In genomic region chr4:15238720-15239119, GRCh38 we compare ENCODE assay signal across 8 cellular contexts.
DNase-seq lines count a peak whose midpoint lies in the region; ATAC-seq and TF ChIP-seq lines count a peak whose summit lies in the region.

No MANE protein-coding gene starts in this region.

- TF ChIP-seq CTCF in GM13977 (IDR thresholded peaks at IDR 0.05; ENCODE audit: extremely low read depth, insufficient read depth, missing control alignments): peak; percentile 74

- in situ Hi-C loops in GM13977 (cut with MboI; ENCODE audit: low pct_unique_long_range_greater_than_20kb, low sequenced_read_pairs, unreplicated experiment): loop anchor here (25.0 kb wide), 1 partner anchor 224 kb away; the partner anchor contains the start of gene CC2D2A

- peak; percentile 64 for DNase-seq in AG08396 (ENCODE audit: low spot score)
- DNase-seq in GM13977 (ENCODE audit: low spot score): peak; percentile 67
- peak; percentile 17 for DNase-seq in UCSD-AML1 (lab: John Stamatoyannopoulos, UW; ENCODE audit: unreplicated experiment)
- DNase-seq in fibroblast of the conjunctiva (ENCODE audit: low read depth): peak; percentile 57
- peak; percentile 8 for DNase-seq in occipital lobe (lab: John Stamatoyannopoulos, UW)
- DNase-seq in NCI-H2196 (lab: John Stamatoyannopoulos, UW; ENCODE audit: unreplicated experiment): no peak
- no peak for DNase-seq in NK-92 (lab: John Stamatoyannopoulos, UW; ENCODE audit: unreplicated experiment)

- ATAC-seq in HG03520 (IDR thresholded peaks at IDR 0.05; ENCODE audit: unreplicated experiment): peak; percentile 57

Comparison
In these comparisons a context has a peak if more than half of its experiments do, and no peak if none do; other contexts are left out.
1. DNase-seq: peak in AG08396 (single experiment), GM13977 (single experiment), UCSD-AML1 (single experiment), fibroblast of the conjunctiva (single experiment) and occipital lobe (single experiment); none in NCI-H2196 (single experiment) and NK-92 (single experiment).